In the genomic region with DNA sequence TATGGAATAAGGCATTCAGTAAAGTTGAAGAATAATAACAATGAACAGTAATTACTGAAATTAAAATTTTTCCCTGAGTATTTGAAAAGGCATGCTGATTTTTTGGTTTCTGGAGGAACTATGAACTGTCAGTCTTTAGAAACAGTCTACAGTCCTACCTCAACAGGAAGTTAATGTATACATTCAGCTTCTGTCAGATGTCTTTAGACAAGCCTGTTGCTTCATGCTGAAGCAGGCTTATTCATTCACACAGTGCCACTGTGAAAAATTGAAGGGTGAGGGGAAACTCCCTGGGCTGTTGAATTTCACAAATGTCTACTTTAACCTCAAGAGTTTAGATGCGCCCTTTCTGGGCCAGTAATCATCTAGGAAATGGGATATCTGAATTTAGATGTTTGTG, we compare ENCODE assay signal across 10 cellular contexts. TPM values are rescaled to one million over a fixed set of nuclear protein-coding genes. Genes with fewer than 3 reads are reported as not detected.
DNase-seq lines count a peak whose midpoint lies in the region; ATAC-seq, FAIRE-seq and TF ChIP-seq lines count a peak whose summit lies in the region.
"Had no signal": no experiment of that assay in that cellular context is flagged by ENCODE, and none has a peak within 500 bp of the region (broad histone marks: within the 10 kb centered on the region; RNA-seq: fewer than 3 reads in every experiment).

No MANE protein-coding gene starts in this region.

- CTCF ChIA-PET in naive thymus-derived CD4-positive, alpha-beta T cell (lab: Charles Lee), result interaction anchor here (0.9 to 1.3 kb wide), 2 partner anchors 8 to 223 kb away, joined by 3 read pairs; no protein-coding TSS in a partner anchor

- POLR2A ChIA-PET in naive thymus-derived CD4-positive, alpha-beta T cell (lab: Charles Lee), result no interaction called here

- H3K27me3 Mint-ChIP-seq in naive thymus-derived CD4-positive, alpha-beta T cell, result no peaks in the 10 kb centered on the region
- H3K27me3 Mint-ChIP-seq in stimulated activated memory B cell treated with anti-CD40 and anti-IgM and Interleukin-4, amounts not matched to agents 10 μg/mL and 1 μg/mL and 100 μg/mL, for 72 hours, result no peaks in the 10 kb centered on the region
- H3K27me3 Mint-ChIP-seq: central memory CD8-positive, alpha-beta T cell had no signal

- FAIRE-seq in urothelium cell line (lab: Jason Lieb, UNC), result no peak

- no peaks in the 10 kb centered on the region; the same call in 1 of the 2 replicates for H3K36me3 ChIP-seq in SK-N-MC (ENCODE audit: insufficient read depth, low read length)
- H3K36me3 ChIP-seq in naive thymus-derived CD4-positive, alpha-beta T cell (ENCODE audit: control insufficient read depth in 2 of 3, insufficient read depth in 3 of 3, low read length in 3 of 3), result peaks cover 0 to 5% (median 0%) of the 10 kb centered on the region in 3 experiments
- no peaks in the 10 kb centered on the region for H3K36me3 ChIP-seq in colonic mucosa

- ATAC-seq in GM18517 (IDR thresholded peaks at IDR 0.05; ENCODE audit: unreplicated experiment) (peak; percentile 36), HG02885 (IDR thresholded peaks at IDR 0.05; ENCODE audit: poor library complexity, unreplicated experiment) (peak; percentile 33), HG03521 (IDR thresholded peaks at IDR 0.05; ENCODE audit: unreplicated experiment) (no peak)
- ATAC-seq in naive thymus-derived CD4-positive, alpha-beta T cell, result peak; percentile 28
- ATAC-seq in stimulated activated memory B cell treated with anti-CD40 and anti-IgM and Interleukin-4, amounts not matched to agents 10 μg/mL and 1 μg/mL and 100 μg/mL, for 72 hours, result no peak

- peaks cover 33 to 55% of the 10 kb centered on the region in 2 donors for H3K4me1 ChIP-seq in naive thymus-derived CD4-positive, alpha-beta T cell (ENCODE audit: control insufficient read depth in 2 of 2, insufficient read depth in 2 of 2, low read length in 2 of 2)
- H3K4me1 ChIP-seq in colonic mucosa, result no peaks in the 10 kb centered on the region

- DNase-seq in SK-N-MC (ENCODE audit: low read depth, low spot score) (peak; percentile 42), urothelium cell line (ENCODE audit: low spot score) (no peak), colonic mucosa (no peak)
- peak in 5 of 9 donors; percentile 7 to 40 (median 14) for DNase-seq in naive thymus-derived CD4-positive, alpha-beta T cell

- H3K9ac ChIP-seq in SK-N-MC (ENCODE audit: insufficient read length), result peak overlapping the region; percentile 4
- no peak overlapping the region for H3K9ac ChIP-seq in colonic mucosa (ENCODE audit: low read depth in 2 of 2, low read length in 2 of 2)

- intact Hi-C loops in naive thymus-derived CD4-positive, alpha-beta T cell (cut with micrococcal nuclease), result no loop called here
- intact Hi-C loops in colonic mucosa (cut with DNase I), result no loop called here

- H3K27me3 ChIP-seq in naive thymus-derived CD4-positive, alpha-beta T cell (ENCODE audit: control insufficient read depth in 2 of 2, insufficient read depth in 2 of 2, low read length in 2 of 2), result no peaks in the 10 kb centered on the region
- H3K27me3 ChIP-seq in colonic mucosa, result no peaks in the 10 kb centered on the region

- peaks cover 53 to 86% (median 77%) of the 10 kb centered on the region in 7 donors for H3K4me1 Mint-ChIP-seq in naive thymus-derived CD4-positive, alpha-beta T cell
- peaks cover 73% of the 10 kb centered on the region for H3K4me1 Mint-ChIP-seq in stimulated activated memory B cell treated with anti-CD40 and anti-IgM and Interleukin-4, amounts not matched to agents 10 μg/mL and 1 μg/mL and 100 μg/mL, for 72 hours

- H3K27ac ChIP-seq in SK-N-MC, result peak overlapping the region; percentile 57
- no peak overlapping the region for H3K27ac ChIP-seq in naive thymus-derived CD4-positive, alpha-beta T cell (ENCODE audit: low read depth, low read length)
- H3K27ac ChIP-seq in colonic mucosa, result no peak overlapping the region

- peak overlapping the region; percentile 41 to 94 (median 60) for H3K4me3 Mint-ChIP-seq in naive thymus-derived CD4-positive, alpha-beta T cell
- no peak overlapping the region for H3K4me3 Mint-ChIP-seq in stimulated activated memory B cell treated with anti-CD40 and anti-IgM and Interleukin-4, amounts not matched to agents 10 μg/mL and 1 μg/mL and 100 μg/mL, for 72 hours
- H3K4me3 Mint-ChIP-seq: central memory CD8-positive, alpha-beta T cell had no signal

- no peak for TF ChIP-seq CTCF in colonic mucosa (IDR thresholded peaks at IDR 0.05)

- no peaks in the 10 kb centered on the region for H3K9me3 ChIP-seq in SK-N-MC (ENCODE audit: low read depth, low read length)
- no peaks in the 10 kb centered on the region for H3K9me3 ChIP-seq in naive thymus-derived CD4-positive, alpha-beta T cell (ENCODE audit: control insufficient read depth in 2 of 3, low read length in 3 of 3)
- no peaks in the 10 kb centered on the region for H3K9me3 ChIP-seq in colonic mucosa

- peaks cover 0 to 2% (median 0%) of the 10 kb centered on the region in 11 donors for H3K9me3 Mint-ChIP-seq in naive thymus-derived CD4-positive, alpha-beta T cell
- H3K9me3 Mint-ChIP-seq in stimulated activated memory B cell treated with anti-CD40 and anti-IgM and Interleukin-4, amounts not matched to agents 10 μg/mL and 1 μg/mL and 100 μg/mL, for 72 hours, result no peaks in the 10 kb centered on the region
- H3K9me3 Mint-ChIP-seq: central memory CD8-positive, alpha-beta T cell had no signal

- peak overlapping the region in 6 of 9 donors; percentile 27 to 77 (median 48) for H3K27ac Mint-ChIP-seq in naive thymus-derived CD4-positive, alpha-beta T cell
- no peak overlapping the region for H3K27ac Mint-ChIP-seq in stimulated activated memory B cell treated with anti-CD40 and anti-IgM and Interleukin-4, amounts not matched to agents 10 μg/mL and 1 μg/mL and 100 μg/mL, for 72 hours

- H3K4me3 ChIP-seq in SK-N-MC, result peak overlapping the region; percentile 44
- no peak overlapping the region for H3K4me3 ChIP-seq in naive thymus-derived CD4-positive, alpha-beta T cell (ENCODE audit: low read length)
- no peak overlapping the region for H3K4me3 ChIP-seq in colonic mucosa
- H3K4me3 ChIP-seq: skin epidermis had no signal

- peaks cover 0 to 2% (median 0%) of the 10 kb centered on the region in 5 donors for H3K36me3 Mint-ChIP-seq in naive thymus-derived CD4-positive, alpha-beta T cell
- peaks cover 10% of the 10 kb centered on the region for H3K36me3 Mint-ChIP-seq in stimulated activated memory B cell treated with anti-CD40 and anti-IgM and Interleukin-4, amounts not matched to agents 10 μg/mL and 1 μg/mL and 100 μg/mL, for 72 hours

RNA-seq across cellular contexts. Expression of a gene that starts 3.5 kb away (rescaled TPM):
- total RNA-seq in naive thymus-derived CD4-positive, alpha-beta T cell, result 10 to 100 TPM; 25.8 to 49.3 (median 35.3) TPM
- polyA plus RNA-seq in naive thymus-derived CD4-positive, alpha-beta T cell, result 10 to 100 TPM; 24.7 to 37.7 TPM
- total RNA-seq in colonic mucosa, result 10 to 100 TPM; 13.4 to 15.7 TPM

Comparison
In these comparisons a context has a peak if more than half of its experiments do, and no peak if none do; other contexts are left out.
1. ATAC-seq: peak in GM18517 (single experiment), HG02885 (single experiment) and naive thymus-derived CD4-positive, alpha-beta T cell (single experiment); none in stimulated activated memory B cell treated with anti-CD40 and anti-IgM and Interleukin-4, amounts not matched to agents 10 μg/mL and 1 μg/mL and 100 μg/mL, for 72 hours (single experiment) and HG03521 (single experiment).
2. DNase-seq: peak in SK-N-MC (single experiment) and naive thymus-derived CD4-positive, alpha-beta T cell (5 of 9); none in urothelium cell line (single experiment) and colonic mucosa (single experiment).